In the genomic region with DNA sequence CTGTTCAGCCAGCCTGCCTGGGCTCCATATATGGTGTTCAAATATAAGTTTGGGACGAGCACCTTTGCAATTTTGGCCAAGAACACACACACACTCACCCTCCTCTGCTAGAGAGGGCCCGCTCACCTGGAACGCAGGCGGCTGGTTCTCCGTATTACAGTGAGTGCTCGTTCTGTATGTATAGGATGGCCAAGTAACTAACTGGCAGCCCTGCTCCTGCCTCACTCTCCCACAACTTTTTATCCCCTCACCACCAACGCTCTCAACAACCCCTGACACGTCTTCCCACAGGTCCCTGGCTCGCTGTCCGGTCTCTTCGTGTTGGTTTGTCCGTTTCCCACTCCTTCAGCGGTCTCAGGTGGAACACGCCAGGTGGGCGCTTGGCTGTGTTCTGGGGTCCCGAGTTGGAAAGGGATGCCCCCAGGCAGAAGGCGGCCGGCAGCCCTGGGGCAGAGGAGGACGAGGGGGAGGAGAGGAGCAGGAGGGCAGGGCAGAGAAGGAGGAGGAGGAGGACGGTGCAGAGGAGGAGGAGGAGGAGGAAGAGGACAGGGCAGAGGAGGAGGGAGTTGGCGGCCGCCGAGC, we compare ENCODE assay signal across 8 cellular contexts. TPM values are rescaled to one million over a fixed set of nuclear protein-coding genes. Genes with fewer than 3 reads are reported as not detected.
DNase-seq lines count a peak whose midpoint lies in the region; ATAC-seq, FAIRE-seq and TF ChIP-seq lines count a peak whose summit lies in the region.

No MANE protein-coding gene starts in this region.

- no peaks in the 10 kb centered on the region for H3K36me3 ChIP-seq in prostate gland

- 9% methylated on average over 23 of the region's 23 CpGs for WGBS in prostate gland

- H3K4me3 Mint-ChIP-seq in T-helper 17 cell: peak overlapping the region; percentile 78

- no peaks in the 10 kb centered on the region for H3K9me3 ChIP-seq in T-helper 17 cell (ENCODE audit: control insufficient read depth, low read length, poor library complexity, severe bottlenecking)
- no peaks in the 10 kb centered on the region for H3K9me3 ChIP-seq in prostate gland

- H3K27me3 Mint-ChIP-seq in T-helper 17 cell: peaks cover 68% of the 10 kb centered on the region

- H3K4me1 ChIP-seq in prostate gland (replicated peaks): no peaks in the 10 kb centered on the region

- H3K27ac Mint-ChIP-seq in T-helper 17 cell: no peak overlapping the region

- no peak for FAIRE-seq in frontal cortex (lab: Jason Lieb, UNC)

- no peak for TF ChIP-seq CTCF in foreskin fibroblast (IDR thresholded peaks at IDR 0.05; ENCODE audit: low read depth, low read length)
- no peak for TF ChIP-seq CTCF in prostate gland (IDR thresholded peaks at IDR 0.05)

- H3K36me3 Mint-ChIP-seq in T-helper 17 cell (ENCODE audit: low read depth): peaks cover 7% of the 10 kb centered on the region

- H3K27me3 ChIP-seq in prostate gland (replicated peaks; ENCODE audit: insufficient read depth): no peaks in the 10 kb centered on the region

- intact Hi-C loops in prostate gland (cut with DNase I): no loop called here

- H3K4me1 Mint-ChIP-seq in T-helper 17 cell: peaks cover 4% of the 10 kb centered on the region

- H3K4me3 ChIP-seq in GM08714 (ENCODE audit: low read length): peak overlapping the region; percentile 84; the same call in 1 of the 2 replicates
- H3K4me3 ChIP-seq in foreskin fibroblast (ENCODE audit: low read depth in 1 of 2, low read length in 2 of 2): peak overlapping the region; percentile 73 to 83
- peak overlapping the region; percentile 58 to 61 for H3K4me3 ChIP-seq in prostate gland

- no peak for TF ChIP-seq POLR2A in prostate gland (IDR thresholded peaks at IDR 0.05)

- H3K27ac ChIP-seq in prostate gland: peak overlapping the region; percentile 59 to 84

- no peak for DNase-seq in T-helper 17 cell
- no peak for DNase-seq in foreskin fibroblast
- DNase-seq in prostate gland (ENCODE audit: low spot score): no peak
- DNase-seq in T1000 (lab: John Stamatoyannopoulos, UW): no peak
- no peak for DNase-seq in LoVo (ENCODE audit: low spot score)
- DNase-seq in frontal cortex (ENCODE audit: low spot score in 2 of 2): no peak
- no peak for DNase-seq in retina

- ATAC-seq in T-helper 17 cell: no peak

RNA-seq across cellular contexts. Expression of a gene that starts 0.4 kb away (rescaled TPM):
- 1 to 10 TPM in 1 of 2 donors, under 1 TPM in 1; 0.22 to 5.9 TPM for total RNA-seq in T-helper 17 cell
- 10 to 100 TPM; 32.2 to 42.9 TPM for total RNA-seq in prostate gland
- 3.7 TPM for total RNA-seq in frontal cortex
